Comparison of ENCODE assay signal across 26 cellular contexts in genomic region chr2:65375723-65376122, GRCh38.
"Had no signal": no experiment of that assay in that cellular context is flagged by ENCODE, and none has a peak within 500 bp of the region (broad histone marks: within the 10 kb centered on the region; RNA-seq: fewer than 3 reads in every experiment).

No MANE protein-coding gene starts in this region.

- H3K4me1 Mint-ChIP-seq: activated naive CD4-positive, alpha-beta T cell treated with anti-CD3 and anti-CD28 coated beads, Interleukin-2, amount 50 U/mL, for 24 hours had no signal

- H3K9me3 ChIP-seq: body of pancreas, MG63 had no signal

- H3K4me3 ChIP-seq: body of pancreas, MG63 had no signal

- DNase-seq: activated CD4-positive, alpha-beta T cell treated with anti-CD3 and anti-CD28 coated beads for 48 hours; activated CD4-positive, alpha-beta T cell treated with anti-CD3 and anti-CD28 coated beads, Interleukin-2, amount 50 U/mL, for 4 hours; activated CD4-positive, CD25-positive, alpha-beta regulatory T cell treated with anti-CD3 and anti-CD28 coated beads, Interleukin-2, amount 50 U/mL, for 72 hours; activated CD8-positive, alpha-beta memory T cell treated with anti-CD3 and anti-CD28 coated beads, Interleukin-2, amount 50 U/mL, for 48 hours; activated CD8-positive, alpha-beta T cell treated with anti-CD3 and anti-CD28 coated beads, Interleukin-2, amount 10 ng/mL, durations not matched to agents 7 days and 5 days; activated effector memory CD4-positive, alpha-beta T cell treated with Interleukin-2 at 50 U/mL for 16 hours; activated naive CD4-positive, alpha-beta T cell; activated T-cell treated with anti-CD3 and anti-CD28 coated beads, Interleukin-2, amount 50 U/mL, for 1 hour; aorta; body of pancreas; MG63; MV-4-11; NCI-H1092 treated with DMSO at 0.1 percent for 48 hours; NCI-H1417 treated with DMSO at 0.1 percent for 48 hours; NCI-H1694; NCI-H2029; NCI-H345; NCI-H510A; NCI-H526 treated with DMSO at 0.1 percent for 48 hours; NCI-H82; NK-92 treated with Interleukin-12 subunit alpha and Interleukin-12 subunit beta, amount 100 ng/mL, for 24 hours; SIG-M5; T-helper 17 cell; T-helper 9 cell had no signal

- ATAC-seq: activated CD8-positive, alpha-beta T cell treated with anti-CD3 and anti-CD28 coated beads, Interleukin-2, amount 10 ng/mL, durations not matched to agents 7 days and 5 days; body of pancreas; T-helper 17 cell; WTC11 had no signal

- H3K9me3 Mint-ChIP-seq: activated naive CD4-positive, alpha-beta T cell treated with anti-CD3 and anti-CD28 coated beads, Interleukin-2, amount 50 U/mL, for 24 hours; WTC11 had no signal

- H3K36me3 ChIP-seq: MG63 had no signal

- H3K4me3 Mint-ChIP-seq: activated CD8-positive, alpha-beta T cell treated with anti-CD3 and anti-CD28 coated beads, Interleukin-2, amount 10 ng/mL, durations not matched to agents 7 days and 5 days; activated naive CD4-positive, alpha-beta T cell treated with anti-CD3 and anti-CD28 coated beads, Interleukin-2, amount 50 U/mL, for 24 hours; T-helper 17 cell; WTC11 had no signal

- H3K36me3 Mint-ChIP-seq: activated naive CD4-positive, alpha-beta T cell treated with anti-CD3 and anti-CD28 coated beads, Interleukin-2, amount 50 U/mL, for 24 hours; WTC11 had no signal

- H3K27ac Mint-ChIP-seq: activated CD8-positive, alpha-beta T cell treated with anti-CD3 and anti-CD28 coated beads, Interleukin-2, amount 10 ng/mL, durations not matched to agents 7 days and 5 days; activated naive CD4-positive, alpha-beta T cell treated with anti-CD3 and anti-CD28 coated beads, Interleukin-2, amount 50 U/mL, for 24 hours; T-helper 17 cell; WTC11 had no signal

- H3K27me3 ChIP-seq: body of pancreas, MG63 had no signal
